ENCODE assay signal across 11 cellular contexts in genomic region chr14:27199272-27199671, GRCh38.
"Had no signal": no experiment of that assay in that cellular context is flagged by ENCODE, and none has a peak within 500 bp of the region (broad histone marks: within the 10 kb centered on the region; RNA-seq: fewer than 3 reads in every experiment).

No MANE protein-coding gene starts in this region.

- H3K4me2 ChIP-seq: GM23338 had no signal

- H3K9ac ChIP-seq: GM23248 had no signal

- H3K9me3 ChIP-seq: HAP-1 had no signal

- H3K4me1 ChIP-seq: HAP-1 had no signal

- FAIRE-seq: H1, H54 had no signal

- H2AFZ ChIP-seq: GM23248, GM23338 had no signal

- H3K4me3 ChIP-seq: GM23248, GM23338, HAP-1 had no signal

- H3K27ac ChIP-seq: GM23248 had no signal

- ATAC-seq: GM23338, HCT116 had no signal

- DNase-seq: GM23248, GOT3, H7, H9, HCEC 1CT, HFFc6 had no signal

- H3K36me3 ChIP-seq: HAP-1 had no signal
